13 cellular contexts compared by ENCODE assay signal in the genomic region with DNA sequence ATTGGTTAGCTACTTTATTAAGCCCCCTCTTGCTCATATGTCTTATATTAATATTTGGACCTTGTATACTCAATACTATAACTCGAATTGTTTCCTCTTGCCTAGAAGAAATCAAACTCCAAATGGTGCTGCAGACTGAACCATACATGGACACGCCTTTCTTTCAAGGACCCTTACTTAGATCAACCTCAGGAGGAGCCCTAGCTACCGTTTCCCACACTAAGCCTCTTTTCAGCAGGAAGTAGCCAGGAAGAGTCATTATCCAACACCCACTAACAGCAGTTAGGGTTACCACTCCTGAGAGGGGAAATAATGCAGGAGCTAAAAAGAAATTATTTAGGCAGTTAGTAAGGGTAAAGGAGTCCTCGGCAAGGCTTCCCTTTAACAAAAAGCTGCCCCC.
"Had no signal": no experiment of that assay in that cellular context is flagged by ENCODE, and none has a peak within 500 bp of the region (broad histone marks: within the 10 kb centered on the region; RNA-seq: fewer than 3 reads in every experiment).

No MANE protein-coding gene starts in this region.

- H3K4me3 ChIP-seq: heart left ventricle, mucosa of descending colon, transverse colon had no signal

- DNase-seq: effector memory CD4-positive, alpha-beta T cell; heart left ventricle; hippocampal formation; mammary epithelial cell; mucosa of descending colon; naive thymus-derived CD8-positive, alpha-beta T cell; posterior cingulate gyrus; stimulated activated CD4-positive, alpha-beta T cell treated with anti-CD3 and anti-CD28 coated beads, Interleukin-2, amount 100 ng/mL, for 24 hours; stimulated activated CD4-positive, alpha-beta T cell treated with anti-CD3 and anti-CD28 coated beads, Interleukin-4, amount 100 ng/mL, for 4 hours; stimulated activated naive B cell treated with anti-CD40 and anti-IgM and Interleukin-4, amounts not matched to agents 10 μg/mL and 1 μg/mL and 100 μg/mL, for 72 hours; stimulated activated naive CD8-positive, alpha-beta T cell treated with anti-CD3 and anti-CD28 coated beads, Interleukin-15, amount 100 ng/mL, for 72 hours; transverse colon had no signal

- H3K4me3 Mint-ChIP-seq: naive thymus-derived CD8-positive, alpha-beta T cell; stimulated activated naive B cell treated with anti-CD40 and anti-IgM and Interleukin-4, amounts not matched to agents 10 μg/mL and 1 μg/mL and 100 μg/mL, for 72 hours; stimulated activated naive CD8-positive, alpha-beta T cell treated with anti-CD3 and anti-CD28 coated beads, Interleukin-15, amount 100 ng/mL, for 72 hours had no signal

- H3K27ac ChIP-seq: heart left ventricle, testis, transverse colon had no signal

- H3K9me3 Mint-ChIP-seq: naive thymus-derived CD8-positive, alpha-beta T cell; stimulated activated naive B cell treated with anti-CD40 and anti-IgM and Interleukin-4, amounts not matched to agents 10 μg/mL and 1 μg/mL and 100 μg/mL, for 72 hours; stimulated activated naive CD8-positive, alpha-beta T cell treated with anti-CD3 and anti-CD28 coated beads, Interleukin-15, amount 100 ng/mL, for 72 hours had no signal

- H3K36me3 Mint-ChIP-seq: naive thymus-derived CD8-positive, alpha-beta T cell; stimulated activated naive B cell treated with anti-CD40 and anti-IgM and Interleukin-4, amounts not matched to agents 10 μg/mL and 1 μg/mL and 100 μg/mL, for 72 hours had no signal

- H3K36me3 ChIP-seq: heart left ventricle, transverse colon had no signal

- H3K27ac Mint-ChIP-seq: naive thymus-derived CD8-positive, alpha-beta T cell; stimulated activated naive B cell treated with anti-CD40 and anti-IgM and Interleukin-4, amounts not matched to agents 10 μg/mL and 1 μg/mL and 100 μg/mL, for 72 hours; stimulated activated naive CD8-positive, alpha-beta T cell treated with anti-CD3 and anti-CD28 coated beads, Interleukin-15, amount 100 ng/mL, for 72 hours had no signal

- H3K4me1 ChIP-seq: heart left ventricle, testis, transverse colon had no signal

- H3K27me3 ChIP-seq: heart left ventricle, testis, transverse colon had no signal

- H3K27me3 Mint-ChIP-seq: stimulated activated naive B cell treated with anti-CD40 and anti-IgM and Interleukin-4, amounts not matched to agents 10 μg/mL and 1 μg/mL and 100 μg/mL, for 72 hours had no signal

- H3K4me1 Mint-ChIP-seq: stimulated activated naive B cell treated with anti-CD40 and anti-IgM and Interleukin-4, amounts not matched to agents 10 μg/mL and 1 μg/mL and 100 μg/mL, for 72 hours; stimulated activated naive CD8-positive, alpha-beta T cell treated with anti-CD3 and anti-CD28 coated beads, Interleukin-15, amount 100 ng/mL, for 72 hours had no signal

- H3K9me3 ChIP-seq: heart left ventricle, mucosa of descending colon, testis, transverse colon had no signal
